8 cellular contexts compared by ENCODE assay signal in genomic region chr2:26330114-26330581, GRCh38. TPM values are rescaled to one million over a fixed set of nuclear protein-coding genes. Genes with fewer than 3 reads are reported as not detected.
A peak's percentile ranks its signal among the peaks of the same experiment; 100 is the strongest.
DNase-seq lines count a peak whose midpoint lies in the region; ATAC-seq and TF ChIP-seq lines count a peak whose summit lies in the region.

No MANE protein-coding gene starts in this region.

- no peak overlapping the region for H2AFZ ChIP-seq in Karpas-422 (ENCODE audit: low read length)
- no peak overlapping the region for H2AFZ ChIP-seq in PC-9

- no peaks in the 10 kb centered on the region for H3K36me3 ChIP-seq in Karpas-422 (ENCODE audit: insufficient read depth, low read length)
- H3K36me3 ChIP-seq in PC-9 (ENCODE audit: low read depth), result no peaks in the 10 kb centered on the region
- no peaks in the 10 kb centered on the region for H3K36me3 ChIP-seq in naive thymus-derived CD4-positive, alpha-beta T cell (ENCODE audit: control insufficient read depth in 2 of 3, insufficient read depth in 3 of 3, low read length in 3 of 3)

- no TSS peak for BruUV-seq in PC-9 (replicated peaks; lab: Mats Ljungman, UMichigan)

- H3K9me2 ChIP-seq in Karpas-422 (replicated peaks; ENCODE audit: insufficient read depth, low read length), result no peaks in the 10 kb centered on the region
- no peaks in the 10 kb centered on the region for H3K9me2 ChIP-seq in PC-9 (ENCODE audit: insufficient read depth)

- peaks cover 5% of the 10 kb centered on the region; the same call in 1 of the 2 replicates for H3F3A ChIP-seq in PC-9 (ENCODE audit: insufficient read depth, low read depth)

- H3K4me3 ChIP-seq in Karpas-422 (ENCODE audit: low read length) (no peak overlapping the region), PC-9 (no peak overlapping the region)
- no peak overlapping the region for H3K4me3 ChIP-seq in naive thymus-derived CD4-positive, alpha-beta T cell (ENCODE audit: low read length)

- no peak overlapping the region for H3K9ac ChIP-seq in Karpas-422 (ENCODE audit: low read length)

- peak overlapping the region in 4 of 10 donors; percentile 6 to 41 (median 19) for H3K4me3 Mint-ChIP-seq in naive thymus-derived CD4-positive, alpha-beta T cell

- H3K79me2 ChIP-seq in Karpas-422 (ENCODE audit: low read length) (no peaks in the 10 kb centered on the region), PC-9 (ENCODE audit: low read depth) (no peaks in the 10 kb centered on the region)

- POLR2A ChIA-PET in PC-9 (lab: Charles Lee; ENCODE audit: unreplicated experiment), result no interaction called here
- POLR2A ChIA-PET in naive thymus-derived CD4-positive, alpha-beta T cell (lab: Charles Lee), result no interaction called here

- H3K27ac Mint-ChIP-seq in naive thymus-derived CD4-positive, alpha-beta T cell, result peak overlapping the region in 3 of 9 donors; percentile 19 to 58 (median 25)

- TF ChIP-seq CTCF in PC-9 (conservative IDR thresholded peaks at IDR 0.05), result peak; percentile 92

- DNase-seq in Ammon's horn (ENCODE audit: low spot score) (peak; percentile 92), Karpas-422 (peak; percentile 90), PC-9 (peak; percentile 70 to 80), activated T-cell treated with anti-CD3 and anti-CD28 coated beads for 24 hours (ENCODE audit: low read depth) (peak; percentile 72), epidermal melanocyte (ENCODE audit: insufficient read length, low spot score) (peak; percentile 80)
- DNase-seq in naive thymus-derived CD4-positive, alpha-beta T cell, result peak; percentile 62 to 81 (median 76)
- peak; percentile 50 to 71 for DNase-seq in stimulated activated CD8-positive, alpha-beta memory T cell treated with anti-CD3 and anti-CD28 coated beads, Interleukin-7, amount 100 ng/mL, for 48 hours (ENCODE audit: extremely low read depth in 1 of 2, low read depth in 1 of 2)

- H3K27me3 Mint-ChIP-seq in naive thymus-derived CD4-positive, alpha-beta T cell, result peaks cover 0 to 4% (median 0%) of the 10 kb centered on the region in 5 donors

- H3K4me1 Mint-ChIP-seq in naive thymus-derived CD4-positive, alpha-beta T cell, result peaks cover 3 to 19% (median 9%) of the 10 kb centered on the region in 7 donors

- no peaks in the 10 kb centered on the region for H3K9me3 Mint-ChIP-seq in naive thymus-derived CD4-positive, alpha-beta T cell

- H3K4me1 ChIP-seq in Karpas-422 (ENCODE audit: low read length) (no peaks in the 10 kb centered on the region), PC-9 (replicated peaks; ENCODE audit: insufficient read depth) (peaks cover 5% of the 10 kb centered on the region; the same call in 1 of the 2 replicates)
- peaks cover 0 to 6% of the 10 kb centered on the region in 2 donors for H3K4me1 ChIP-seq in naive thymus-derived CD4-positive, alpha-beta T cell (ENCODE audit: control insufficient read depth in 2 of 2, insufficient read depth in 2 of 2, low read length in 2 of 2)

- peaks cover 0 to 3% (median 0%) of the 10 kb centered on the region in 5 donors for H3K36me3 Mint-ChIP-seq in naive thymus-derived CD4-positive, alpha-beta T cell

- no peaks in the 10 kb centered on the region for H3K9me3 ChIP-seq in Karpas-422 (ENCODE audit: low read length)
- H3K9me3 ChIP-seq in PC-9 (ENCODE audit: insufficient read depth, low read depth), result no peaks in the 10 kb centered on the region
- no peaks in the 10 kb centered on the region for H3K9me3 ChIP-seq in naive thymus-derived CD4-positive, alpha-beta T cell (ENCODE audit: control insufficient read depth in 2 of 3, low read length in 3 of 3)

- intact Hi-C loops in PC-9 (cut with micrococcal nuclease; ENCODE audit: unreplicated experiment), result loop anchor here (1.0 to 10.0 kb wide), 6 partner anchors 31 to 475 kb away; no protein-coding TSS in a partner anchor
- intact Hi-C loops in naive thymus-derived CD4-positive, alpha-beta T cell (cut with micrococcal nuclease), result loop anchor here (1.0 to 5.0 kb wide), 11 partner anchors 15 to 379 kb away; partner anchors contain the start of genes HADHA (in 2 of the 2) and HADHB (in 2 of the 2)

- H4K20me1 ChIP-seq in Karpas-422 (ENCODE audit: insufficient read depth, low read depth, low read length) (no peaks in the 10 kb centered on the region), PC-9 (ENCODE audit: insufficient read depth) (no peaks in the 10 kb centered on the region)

- no peak overlapping the region for H3K27ac ChIP-seq in Karpas-422 (ENCODE audit: low read length)
- H3K27ac ChIP-seq in PC-9, result no peak overlapping the region
- H3K27ac ChIP-seq in naive thymus-derived CD4-positive, alpha-beta T cell (ENCODE audit: low read depth, low read length), result no peak overlapping the region

- H3K4me2 ChIP-seq in Karpas-422 (ENCODE audit: low read depth, low read length, poor library complexity, severe bottlenecking), result no peak overlapping the region
- no peak overlapping the region for H3K4me2 ChIP-seq in PC-9

- CTCF ChIA-PET in PC-9 (lab: Charles Lee), result no interaction called here
- CTCF ChIA-PET in naive thymus-derived CD4-positive, alpha-beta T cell (lab: Charles Lee), result interaction anchor here (0.6 to 2.3 kb wide), 7 partner anchors 20 to 339 kb away, joined by 3 to 6 read pairs (median 4); partner anchors contain the start of genes HADHA and HADHB

- ATAC-seq in GM19324 (IDR thresholded peaks at IDR 0.05; ENCODE audit: low FRiP score, unreplicated experiment), result peak; percentile 53
- peak; percentile 99 for ATAC-seq in naive thymus-derived CD4-positive, alpha-beta T cell

- no peaks in the 10 kb centered on the region for H3K27me3 ChIP-seq in Karpas-422 (ENCODE audit: low read length)
- H3K27me3 ChIP-seq in PC-9 (ENCODE audit: insufficient read depth, low read depth), result no peaks in the 10 kb centered on the region
- H3K27me3 ChIP-seq in naive thymus-derived CD4-positive, alpha-beta T cell (ENCODE audit: control insufficient read depth in 2 of 2, insufficient read depth in 2 of 2, low read length in 2 of 2), result no peaks in the 10 kb centered on the region

RNA-seq across cellular contexts. Expression of gene SELENOI, which starts 15.8 kb away (rescaled TPM):
- total RNA-seq in Karpas-422 (2014; rRNA removed; shearing (Covaris generic); ENCODE audit: low replicate concordance), result 31.3 and 32.4 TPM in 2 replicates
- total RNA-seq in PC-9 (2021), result 33.0 and 60.8 TPM in 2 replicates
- total RNA-seq in naive thymus-derived CD4-positive, alpha-beta T cell, result 10 to 100 TPM; 19.0 to 33.6 (median 22.4) TPM
- polyA plus RNA-seq in naive thymus-derived CD4-positive, alpha-beta T cell, result 1 to 10 TPM; 3.4 to 5.6 TPM

RNA-seq across cellular contexts. Expression of gene ADGRF3, which starts 16.4 kb away (rescaled TPM):
- 0.25 TPM in 1 of 2 replicates, not detected in the other for total RNA-seq in Karpas-422 (2014; rRNA removed; shearing (Covaris generic); ENCODE audit: low replicate concordance)
- 0.38 and 0.48 TPM in 2 replicates for total RNA-seq in PC-9 (2021)
- total RNA-seq in naive thymus-derived CD4-positive, alpha-beta T cell, result 1 to 10 TPM; 1.2 to 5.0 (median 2.6) TPM
- polyA plus RNA-seq in naive thymus-derived CD4-positive, alpha-beta T cell, result under 1 TPM; 0.09 to 0.47 TPM
